Comparison of ENCODE assay signal across 8 cellular contexts in genomic region chr11:118908931-118909618, GRCh38. TPM values are rescaled to one million over a fixed set of nuclear protein-coding genes. Genes with fewer than 3 reads are reported as not detected.
DNase-seq lines count a peak whose midpoint lies in the region; ATAC-seq and TF ChIP-seq lines count a peak whose summit lies in the region.

No MANE protein-coding gene starts in this region.

- H3K27ac Mint-ChIP-seq in effector memory CD8-positive, alpha-beta T cell: peak overlapping the region; percentile 89 to 96
- peak overlapping the region; percentile 90 for H3K27ac Mint-ChIP-seq in memory B cell

- H3K4me3 ChIP-seq in thyroid gland (replicated peaks in 1 of 3): peak overlapping the region in 1 of 3 donors; percentile 25

- H3K36me3 ChIP-seq in thyroid gland: peaks cover 6 to 14% of the 10 kb centered on the region in 2 donors

- no peaks in the 10 kb centered on the region for H3K9me3 Mint-ChIP-seq in effector memory CD8-positive, alpha-beta T cell
- H3K9me3 Mint-ChIP-seq in memory B cell: no peaks in the 10 kb centered on the region

- WGBS in thyroid gland, 2 donors: 10 to 18% methylated on average over 3 to 13 of the region's 17 CpGs

- peak overlapping the region; percentile 28 to 42 for H3K4me3 Mint-ChIP-seq in effector memory CD8-positive, alpha-beta T cell
- H3K4me3 Mint-ChIP-seq in memory B cell: no peak overlapping the region

- peak overlapping the region; percentile 97 to 99 (median 97) for H3K27ac ChIP-seq in thyroid gland

- no peak for TF ChIP-seq CTCF in thyroid gland (IDR thresholded peaks at IDR 0.05)

- H3K4me1 ChIP-seq in thyroid gland: peaks cover 56 to 72% of the 10 kb centered on the region in 2 donors

- intact Hi-C loops in thyroid gland (cut with DNase I): loop anchor here (2.0 to 10.0 kb wide), 2 partner anchors 14 to 114 kb away; partner anchors contain the start of gene DDX6

- no peaks in the 10 kb centered on the region for H3K9me3 ChIP-seq in thyroid gland

- DNase-seq in NCI-H510A treated with DMSO at 0.1 percent for 48 hours (lab: John Stamatoyannopoulos, UW) (peak; percentile 40), NCI-H510A (lab: John Stamatoyannopoulos, UW) (no peak), RPMI7951 (ENCODE audit: low read depth) (peak; percentile 92), memory B cell (ENCODE audit: low spot score in 2 of 2) (no peak), thyroid gland (peak; percentile 83 to 87), MV-4-11 (lab: John Stamatoyannopoulos, UW) (no peak)
- DNase-seq in effector memory CD8-positive, alpha-beta T cell: no peak

- no peaks in the 10 kb centered on the region for H3K27me3 Mint-ChIP-seq in effector memory CD8-positive, alpha-beta T cell
- H3K27me3 Mint-ChIP-seq in memory B cell: no peaks in the 10 kb centered on the region

- TF ChIP-seq POLR2A in thyroid gland (IDR thresholded peaks at IDR 0.05): peak in 1 of 2 donors; percentile 59

- H3K4me1 Mint-ChIP-seq in effector memory CD8-positive, alpha-beta T cell (ENCODE audit: low read depth in 2 of 2): peaks cover 48 to 55% of the 10 kb centered on the region in 2 donors
- peaks cover 42% of the 10 kb centered on the region for H3K4me1 Mint-ChIP-seq in memory B cell

- ATAC-seq in effector memory CD8-positive, alpha-beta T cell (replicated peaks): no peak
- ATAC-seq in memory B cell (ENCODE audit: low read depth) (no peak), HG03039 (IDR thresholded peaks at IDR 0.05; ENCODE audit: unreplicated experiment) (no peak)

- no peaks in the 10 kb centered on the region for H3K27me3 ChIP-seq in thyroid gland

- peaks cover 88% of the 10 kb centered on the region for H3K36me3 Mint-ChIP-seq in effector memory CD8-positive, alpha-beta T cell (ENCODE audit: insufficient read depth)
- peaks cover 12% of the 10 kb centered on the region for H3K36me3 Mint-ChIP-seq in memory B cell

RNA-seq across cellular contexts. Expression of gene BCL9L, which starts 16.7 kb away (rescaled TPM):
- 11.1 and 13.8 TPM in 2 replicates for total RNA-seq in RPMI7951 (2014; rRNA removed; shearing (Covaris generic))
- total RNA-seq in thyroid gland: 10 to 100 TPM; 13.2 to 26.2 (median 19.4) TPM

RNA-seq across cellular contexts. Expression of gene CXCR5, which starts 25.4 kb away (rescaled TPM):
- total RNA-seq in RPMI7951 (2014; rRNA removed; shearing (Covaris generic)): not detected in 2 replicates
- not detected for total RNA-seq in thyroid gland

RNA-seq across cellular contexts. Expression of gene UPK2, which starts 47.0 kb away (rescaled TPM):
- not detected in 2 replicates for total RNA-seq in RPMI7951 (2014; rRNA removed; shearing (Covaris generic))
- not detected for total RNA-seq in thyroid gland

Comparison
In these comparisons a context has a peak if more than half of its experiments do, and no peak if none do; other contexts are left out.
1. DNase-seq: peak in NCI-H510A treated with DMSO at 0.1 percent for 48 hours (single experiment), RPMI7951 (single experiment) and thyroid gland (2 of 2); none in NCI-H510A (single experiment), effector memory CD8-positive, alpha-beta T cell (0 of 3), memory B cell (0 of 2) and MV-4-11 (single experiment).